8 cellular contexts compared by ENCODE assay signal in the genomic region with DNA sequence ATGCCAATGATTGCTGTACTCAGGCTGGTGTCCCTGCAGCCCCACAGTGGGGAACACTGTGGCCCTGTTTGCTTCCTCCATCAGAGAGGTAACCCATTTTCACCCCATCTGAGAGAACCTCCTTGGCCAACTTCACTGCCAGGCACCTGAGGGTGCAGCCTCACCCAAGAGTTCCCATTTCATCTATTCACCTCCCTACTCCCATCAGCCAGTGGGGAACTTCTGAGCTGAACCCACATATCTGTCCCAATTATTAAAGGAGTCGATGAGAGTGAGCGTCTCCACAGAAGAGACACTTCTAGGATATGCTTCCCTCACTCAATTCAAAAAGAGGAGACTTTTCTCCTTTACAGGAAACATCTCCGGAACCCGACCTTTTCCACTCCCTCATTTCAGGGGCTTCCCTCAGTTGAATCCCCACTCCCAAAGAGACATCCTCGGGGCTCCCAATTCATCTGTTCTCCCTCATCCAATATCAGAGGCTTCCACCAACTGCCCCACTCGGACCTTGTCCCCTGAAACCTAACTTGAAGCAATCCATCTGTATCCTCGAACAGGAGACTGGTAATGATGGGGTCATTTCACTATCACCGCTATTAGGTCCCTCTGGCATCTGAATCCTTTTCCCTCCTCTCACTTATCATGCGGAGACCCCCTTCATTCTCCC. TPM values are rescaled to one million over a fixed set of nuclear protein-coding genes. Genes with fewer than 3 reads are reported as not detected.
A peak's percentile ranks its signal among the peaks of the same experiment; 100 is the strongest.
DNase-seq lines count a peak whose midpoint lies in the region; ATAC-seq and TF ChIP-seq lines count a peak whose summit lies in the region.

No MANE protein-coding gene starts in this region.

- H3K4me3 ChIP-seq in HUES48 (ENCODE audit: low read depth, low read length) (peak overlapping the region; percentile 93), iPS-20b (ENCODE audit: low read length) (peak overlapping the region; percentile 91)

- peak overlapping the region; percentile 96 for H3K27ac ChIP-seq in HUES48 (ENCODE audit: low read depth, low read length)
- H3K27ac ChIP-seq in iPS-20b (ENCODE audit: low read length), result peak overlapping the region; percentile 99

- no peak for ATAC-seq in activated T-helper 17 cell treated with anti-CD3 and anti-CD28 coated beads, Interleukin-2, amount 50 U/mL, for 72 hours (replicated peaks)
- ATAC-seq in stimulated activated memory B cell treated with anti-CD40 and anti-IgM and Interleukin-4, amounts not matched to agents 10 μg/mL and 1 μg/mL and 100 μg/mL, for 72 hours, result no peak
- ATAC-seq in omental fat pad (ENCODE audit: low FRiP score), result no peak

- peaks cover 64% of the 10 kb centered on the region for H3K4me1 Mint-ChIP-seq in activated T-helper 17 cell treated with anti-CD3 and anti-CD28 coated beads, Interleukin-2, amount 50 U/mL, for 72 hours
- peaks cover 92% of the 10 kb centered on the region for H3K4me1 Mint-ChIP-seq in stimulated activated memory B cell treated with anti-CD40 and anti-IgM and Interleukin-4, amounts not matched to agents 10 μg/mL and 1 μg/mL and 100 μg/mL, for 72 hours

- H3K27me3 ChIP-seq in HUES48 (ENCODE audit: control insufficient read depth, insufficient read depth, low read length) (no peaks in the 10 kb centered on the region), iPS-20b (ENCODE audit: insufficient read depth, low read length) (no peaks in the 10 kb centered on the region)

- peak overlapping the region; percentile 98 for H3K27ac Mint-ChIP-seq in activated T-helper 17 cell treated with anti-CD3 and anti-CD28 coated beads, Interleukin-2, amount 50 U/mL, for 72 hours
- peak overlapping the region; percentile 95 for H3K27ac Mint-ChIP-seq in stimulated activated memory B cell treated with anti-CD40 and anti-IgM and Interleukin-4, amounts not matched to agents 10 μg/mL and 1 μg/mL and 100 μg/mL, for 72 hours

- no peak for TF ChIP-seq CTCF in omental fat pad (IDR thresholded peaks at IDR 0.05)

- peak overlapping the region; percentile 95 for H3K4me3 Mint-ChIP-seq in activated T-helper 17 cell treated with anti-CD3 and anti-CD28 coated beads, Interleukin-2, amount 50 U/mL, for 72 hours
- peak overlapping the region; percentile 100 for H3K4me3 Mint-ChIP-seq in stimulated activated memory B cell treated with anti-CD40 and anti-IgM and Interleukin-4, amounts not matched to agents 10 μg/mL and 1 μg/mL and 100 μg/mL, for 72 hours

- H3K27me3 Mint-ChIP-seq in activated T-helper 17 cell treated with anti-CD3 and anti-CD28 coated beads, Interleukin-2, amount 50 U/mL, for 72 hours, result no peaks in the 10 kb centered on the region
- no peaks in the 10 kb centered on the region for H3K27me3 Mint-ChIP-seq in stimulated activated memory B cell treated with anti-CD40 and anti-IgM and Interleukin-4, amounts not matched to agents 10 μg/mL and 1 μg/mL and 100 μg/mL, for 72 hours

- H3K4me1 ChIP-seq in HUES48 (ENCODE audit: control insufficient read depth, insufficient read depth, low read length), result peaks cover 30% of the 10 kb centered on the region
- H3K4me1 ChIP-seq in iPS-20b (ENCODE audit: insufficient read depth, low read length), result peaks cover 20% of the 10 kb centered on the region

- peaks cover 14% of the 10 kb centered on the region for H3K36me3 ChIP-seq in HUES48 (ENCODE audit: control insufficient read depth, insufficient read depth, low read length)
- H3K36me3 ChIP-seq in iPS-20b (ENCODE audit: insufficient read depth, low read depth, low read length), result peaks cover 23% of the 10 kb centered on the region; the same call in 1 of the 2 replicates

- no peak for DNase-seq in NAMALWA (ENCODE audit: low spot score)
- DNase-seq in C1 segment of cervical spinal cord (lab: John Stamatoyannopoulos, UW), result no peak
- DNase-seq in omental fat pad (ENCODE audit: low spot score), result no peak
- DNase-seq in NCI-H345 treated with DMSO at 0.1 percent for 48 hours (lab: John Stamatoyannopoulos, UW; ENCODE audit: unreplicated experiment), result no peak

- no peaks in the 10 kb centered on the region for H3K9me3 ChIP-seq in HUES48 (ENCODE audit: control insufficient read depth, insufficient read depth, low read length)
- no peaks in the 10 kb centered on the region for H3K9me3 ChIP-seq in iPS-20b (ENCODE audit: insufficient read depth, low read depth, low read length)

- peaks cover 57% of the 10 kb centered on the region for H3K36me3 Mint-ChIP-seq in activated T-helper 17 cell treated with anti-CD3 and anti-CD28 coated beads, Interleukin-2, amount 50 U/mL, for 72 hours (ENCODE audit: low read depth)
- H3K36me3 Mint-ChIP-seq in stimulated activated memory B cell treated with anti-CD40 and anti-IgM and Interleukin-4, amounts not matched to agents 10 μg/mL and 1 μg/mL and 100 μg/mL, for 72 hours, result peaks cover 13% of the 10 kb centered on the region

- H3K9ac ChIP-seq in HUES48 (ENCODE audit: low read depth, low read length), result peak overlapping the region; percentile 87
- H3K9ac ChIP-seq in iPS-20b (ENCODE audit: low read depth, low read length), result peak overlapping the region; percentile 96

- no peaks in the 10 kb centered on the region for H3K9me3 Mint-ChIP-seq in activated T-helper 17 cell treated with anti-CD3 and anti-CD28 coated beads, Interleukin-2, amount 50 U/mL, for 72 hours
- H3K9me3 Mint-ChIP-seq in stimulated activated memory B cell treated with anti-CD40 and anti-IgM and Interleukin-4, amounts not matched to agents 10 μg/mL and 1 μg/mL and 100 μg/mL, for 72 hours, result no peaks in the 10 kb centered on the region

RNA-seq across cellular contexts. Expression of a gene that starts 1.0 kb away (rescaled TPM):
- total RNA-seq in activated T-helper 17 cell treated with anti-CD3 and anti-CD28 coated beads, Interleukin-2, amount 50 U/mL, for 72 hours, result 100 to 1,000 TPM; 197 to 205 TPM
- total RNA-seq in omental fat pad, result 100 to 1,000 TPM in 1 of 4 donors, 10 to 100 TPM in 3; 63.2 to 100 (median 72.6) TPM

RNA-seq across cellular contexts. Expression of a gene that starts 41.6 kb away (rescaled TPM):
- 10 to 100 TPM; 13.1 to 22.0 TPM for total RNA-seq in activated T-helper 17 cell treated with anti-CD3 and anti-CD28 coated beads, Interleukin-2, amount 50 U/mL, for 72 hours
- 10 to 100 TPM; 20.8 to 61.5 (median 29.0) TPM for total RNA-seq in omental fat pad
